ENCODE assay signal across 29 cellular contexts in genomic region chr6:135644394-135644793, GRCh38.
"Had no signal": no experiment of that assay in that cellular context is flagged by ENCODE, and none has a peak within 500 bp of the region (broad histone marks: within the 10 kb centered on the region; RNA-seq: fewer than 3 reads in every experiment).

No MANE protein-coding gene starts in this region.

- H3K4me3 ChIP-seq: breast epithelium, esophagus muscularis mucosa, heart left ventricle, neural progenitor cell, right atrium auricular region, SK-N-MC, smooth muscle cell, testis, transverse colon had no signal

- FAIRE-seq: TTC549 had no signal

- H3K36me3 ChIP-seq: breast epithelium, esophagus muscularis mucosa, heart left ventricle, neural progenitor cell, right atrium auricular region, transverse colon had no signal

- H3K9ac ChIP-seq: neural progenitor cell had no signal

- H3K27me3 Mint-ChIP-seq: activated naive CD4-positive, alpha-beta T cell treated with anti-CD3 and anti-CD28 coated beads, Interleukin-2, amount 10 ng/mL, durations not matched to agents 7 days and 5 days; naive thymus-derived CD8-positive, alpha-beta T cell had no signal

- H3K4me1 Mint-ChIP-seq: endodermal cell, immature natural killer cell, neural progenitor cell had no signal

- ATAC-seq: foreskin keratinocyte; heart left ventricle; left colon; naive thymus-derived CD8-positive, alpha-beta T cell had no signal

- H3K4me2 ChIP-seq: neural progenitor cell, smooth muscle cell had no signal

- H3K27me3 ChIP-seq: breast epithelium, esophagus muscularis mucosa, foreskin keratinocyte, heart left ventricle, neural progenitor cell, right atrium auricular region, testis, transverse colon had no signal

- H3K27ac ChIP-seq: breast epithelium, esophagus muscularis mucosa, foreskin keratinocyte, heart left ventricle, neural progenitor cell, right atrium auricular region, SK-N-MC, testis, transverse colon, VCaP had no signal

- H3K36me3 Mint-ChIP-seq: neural progenitor cell had no signal

- H3K4me1 ChIP-seq: breast epithelium, esophagus muscularis mucosa, foreskin keratinocyte, heart left ventricle, neural progenitor cell, right atrium auricular region, transverse colon had no signal

- H2AFZ ChIP-seq: neural progenitor cell had no signal

- H3K4me3 Mint-ChIP-seq: activated naive CD4-positive, alpha-beta T cell treated with anti-CD3 and anti-CD28 coated beads, Interleukin-2, amount 10 ng/mL, durations not matched to agents 7 days and 5 days; endodermal cell; immature natural killer cell; mesothelial cell of epicardium; naive thymus-derived CD8-positive, alpha-beta T cell; neural progenitor cell had no signal

- H3K27ac Mint-ChIP-seq: activated naive CD4-positive, alpha-beta T cell treated with anti-CD3 and anti-CD28 coated beads, Interleukin-2, amount 10 ng/mL, durations not matched to agents 7 days and 5 days; endodermal cell; immature natural killer cell; mesothelial cell of epicardium; naive thymus-derived CD8-positive, alpha-beta T cell; neural progenitor cell had no signal

- H3K9me3 ChIP-seq: esophagus muscularis mucosa, right atrium auricular region, testis, transverse colon had no signal

- DNase-seq: activated CD4-positive, alpha-beta T cell treated with anti-CD3 and anti-CD28 coated beads, Interleukin-2, amount 50 U/mL, for 4 hours; activated CD4-positive, CD25-positive, alpha-beta regulatory T cell treated with anti-CD3 and anti-CD28 coated beads, Interleukin-2, amount 50 U/mL, for 72 hours; activated gamma-delta T cell; activated naive CD4-positive, alpha-beta T cell treated with anti-CD3 and anti-CD28 coated beads, Interleukin-2, amount 10 ng/mL, durations not matched to agents 7 days and 5 days; central memory CD4-positive, alpha-beta T cell; endodermal cell; foreskin keratinocyte; heart left ventricle; hypothalamus; immature natural killer cell; kidney; left colon; naive thymus-derived CD8-positive, alpha-beta T cell; stimulated activated CD4-positive, alpha-beta T cell treated with anti-CD3 and anti-CD28 coated beads, Interleukin-1b, Interleukin-23, amount 100 ng/mL, for 48 hours; stimulated activated CD4-positive, alpha-beta T cell treated with anti-CD3 and anti-CD28 coated beads, Interleukin-4, amount 100 ng/mL, for 4 hours; stimulated activated CD8-positive, alpha-beta memory T cell treated with anti-CD3 and anti-CD28 coated beads, Interleukin-4, amount 100 ng/mL, for 48 hours; stimulated activated naive CD4-positive, alpha-beta T cell; T-helper 9 cell; testis; transverse colon had no signal
